In the genomic region with DNA sequence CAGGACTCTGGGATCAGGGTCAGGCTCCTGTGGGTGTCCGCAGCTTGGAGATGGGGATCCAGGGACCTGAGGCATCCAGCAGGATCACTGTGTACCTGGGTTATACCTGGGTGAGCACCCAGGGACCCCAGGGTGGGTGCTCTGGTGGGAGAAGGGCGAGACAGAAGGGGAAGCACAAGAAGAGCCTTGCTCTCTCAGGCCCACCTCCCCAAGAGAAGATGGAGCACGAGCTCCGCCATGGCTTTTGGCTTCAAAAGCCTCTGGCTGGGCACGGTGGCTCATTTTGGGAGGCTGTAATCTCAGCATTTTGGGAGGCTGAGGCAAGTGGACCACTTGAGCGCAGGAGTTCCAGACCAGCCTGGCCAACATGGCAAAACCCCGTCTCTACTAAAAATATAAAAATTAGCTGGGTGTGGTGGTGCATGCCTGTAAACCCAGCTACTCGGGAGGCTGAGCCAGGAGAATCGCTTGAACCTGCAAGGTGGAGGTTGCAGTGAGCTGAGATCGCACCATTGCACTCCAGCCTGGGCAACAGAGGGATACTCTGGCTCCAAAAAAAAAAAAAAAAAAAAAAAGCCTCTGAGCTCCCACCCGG, we compare ENCODE assay signal across 17 cellular contexts. TPM values are rescaled to one million over a fixed set of nuclear protein-coding genes. Genes with fewer than 3 reads are reported as not detected.
DNase-seq lines count a peak whose midpoint lies in the region; ATAC-seq and TF ChIP-seq lines count a peak whose summit lies in the region.
"Had no signal": no experiment of that assay in that cellular context is flagged by ENCODE, and none has a peak within 500 bp of the region (broad histone marks: within the 10 kb centered on the region; RNA-seq: fewer than 3 reads in every experiment).

No MANE protein-coding gene starts in this region.

- TF ChIP-seq CTCF in natural killer cell (IDR thresholded peaks at IDR 0.05) = no peak
- no peak for TF ChIP-seq CTCF in coronary artery (IDR thresholded peaks at IDR 0.05)
- no peak for TF ChIP-seq CTCF in right lobe of liver (IDR thresholded peaks at IDR 0.05)

- H3K27ac Mint-ChIP-seq in natural killer cell treated with Interleukin-12 subunit alpha and Interleukin-12 subunit beta and Interleukin-15 and Interleukin-18, amount 100 ng/mL, for 72 hours = no peak overlapping the region
- no peak overlapping the region for H3K27ac Mint-ChIP-seq in natural killer cell
- H3K27ac Mint-ChIP-seq: CD14-positive monocyte, HFFc6 had no signal

- H3K36me3 Mint-ChIP-seq in natural killer cell treated with Interleukin-12 subunit alpha and Interleukin-12 subunit beta and Interleukin-15 and Interleukin-18, amount 100 ng/mL, for 72 hours = no peaks in the 10 kb centered on the region
- H3K36me3 Mint-ChIP-seq in natural killer cell = no peaks in the 10 kb centered on the region
- H3K36me3 Mint-ChIP-seq: CD14-positive monocyte; CD4-positive, alpha-beta memory T cell had no signal

- H3K36me3 ChIP-seq in right lobe of liver (no peaks in the 10 kb centered on the region), GM23248 (ENCODE audit: low read depth) (no peaks in the 10 kb centered on the region)
- H3K36me3 ChIP-seq: BLaER1 had no signal

- H3K4me1 ChIP-seq in right lobe of liver (peaks cover 0 to 29% (median 8%) of the 10 kb centered on the region in 4 donors), GM23248 (ENCODE audit: insufficient read depth) (no peaks in the 10 kb centered on the region)

- H3K9me3 ChIP-seq in right lobe of liver = no peaks in the 10 kb centered on the region
- H3K9me3 ChIP-seq in GM23248 (ENCODE audit: low read depth) = no peaks in the 10 kb centered on the region
- H3K9me3 ChIP-seq: BLaER1 had no signal

- in situ Hi-C loops in GM23248 (cut with MboI) = no loop called here

- H3K4me3 ChIP-seq in coronary artery (no peak overlapping the region), right lobe of liver (no peak overlapping the region), GM23248 (no peak overlapping the region)
- H3K4me3 ChIP-seq: BLaER1 had no signal

- no peak for ATAC-seq in natural killer cell treated with Interleukin-12 subunit alpha and Interleukin-12 subunit beta and Interleukin-15 and Interleukin-18, amount 100 ng/mL, for 72 hours
- ATAC-seq in natural killer cell (no peak), right lobe of liver (no peak)
- ATAC-seq: HCT116 had no signal

- DNase-seq in natural killer cell treated with Interleukin-12 subunit alpha and Interleukin-12 subunit beta and Interleukin-15 and Interleukin-18, amount 100 ng/mL, for 72 hours (ENCODE audit: low spot score) = peak; percentile 49
- DNase-seq in natural killer cell = no peak
- peak; percentile 57 for DNase-seq in coronary artery (ENCODE audit: low spot score)
- DNase-seq in right lobe of liver = no peak
- no peak for DNase-seq in stimulated activated naive CD4-positive, alpha-beta T cell (lab: John Stamatoyannopoulos, UW)
- DNase-seq in SIG-M5 (lab: John Stamatoyannopoulos, UW) = no peak
- DNase-seq in GM23248 = no peak
- DNase-seq: Calu3; CD4-positive, alpha-beta memory T cell; DMS79 treated with DMSO at 0.1 percent for 48 hours; GF-D8; GOT3; HFFc6 had no signal

- H3K4me2 ChIP-seq in GM23248 (ENCODE audit: unreplicated experiment) = no peak overlapping the region
- H3K4me2 ChIP-seq: BLaER1 had no signal

- H3K27ac ChIP-seq in coronary artery (no peak overlapping the region), right lobe of liver (peak overlapping the region in 2 of 3 donors; percentile 88 to 91), GM23248 (no peak overlapping the region)
- H3K27ac ChIP-seq: BLaER1 had no signal

- no peak for TF ChIP-seq POLR2A in right lobe of liver (IDR thresholded peaks at IDR 0.05)

- no peaks in the 10 kb centered on the region for H3K27me3 Mint-ChIP-seq in natural killer cell treated with Interleukin-12 subunit alpha and Interleukin-12 subunit beta and Interleukin-15 and Interleukin-18, amount 100 ng/mL, for 72 hours
- H3K27me3 Mint-ChIP-seq in natural killer cell (ENCODE audit: low read depth in 2 of 2) = no peaks in the 10 kb centered on the region

- H3K79me2 ChIP-seq in GM23248 (ENCODE audit: insufficient read depth) = no peaks in the 10 kb centered on the region

- H3K27me3 ChIP-seq in right lobe of liver (no peaks in the 10 kb centered on the region), GM23248 (replicated peaks; ENCODE audit: insufficient read depth) (peaks cover 10% of the 10 kb centered on the region)
- H3K27me3 ChIP-seq: BLaER1 had no signal

- H3K9me3 Mint-ChIP-seq in natural killer cell treated with Interleukin-12 subunit alpha and Interleukin-12 subunit beta and Interleukin-15 and Interleukin-18, amount 100 ng/mL, for 72 hours = no peaks in the 10 kb centered on the region
- H3K9me3 Mint-ChIP-seq in natural killer cell = no peaks in the 10 kb centered on the region
- H3K9me3 Mint-ChIP-seq: HFFc6 had no signal

- H3K9ac ChIP-seq in GM23248 = no peak overlapping the region
- H3K9ac ChIP-seq: BLaER1 had no signal

- intact Hi-C loops in natural killer cell (cut with micrococcal nuclease) (no loop called here), right lobe of liver (cut with DNase I) (no loop called here)

- H3F3A ChIP-seq in GM23248 (ENCODE audit: insufficient read depth) = no peaks in the 10 kb centered on the region

- H3K4me3 Mint-ChIP-seq in natural killer cell treated with Interleukin-12 subunit alpha and Interleukin-12 subunit beta and Interleukin-15 and Interleukin-18, amount 100 ng/mL, for 72 hours = no peak overlapping the region
- H3K4me3 Mint-ChIP-seq in natural killer cell = no peak overlapping the region
- H3K4me3 Mint-ChIP-seq: CD14-positive monocyte; CD4-positive, alpha-beta memory T cell; HFFc6 had no signal

- 64% methylated on average over 11 of the region's 11 CpGs for WGBS in right lobe of liver (ENCODE audit: insufficient coverage, low coverage, low lambda C conversion rate, missing lambda C conversion rate)
- WGBS in GM23248 (ENCODE audit: low coverage in 1 of 2, low lambda C conversion rate in 2 of 2, missing lambda C conversion rate in 2 of 2), 2 experiments = 54 to 63% methylated on average over 11 of the region's 11 CpGs

- no peak overlapping the region for H2AFZ ChIP-seq in GM23248

- peaks cover 7 to 10% of the 10 kb centered on the region in 2 donors for H3K4me1 Mint-ChIP-seq in natural killer cell treated with Interleukin-12 subunit alpha and Interleukin-12 subunit beta and Interleukin-15 and Interleukin-18, amount 100 ng/mL, for 72 hours (ENCODE audit: low read depth in 2 of 2)
- no peaks in the 10 kb centered on the region for H3K4me1 Mint-ChIP-seq in natural killer cell
- H3K4me1 Mint-ChIP-seq: CD14-positive monocyte; CD4-positive, alpha-beta memory T cell had no signal

- H3K9me2 ChIP-seq in GM23248 (ENCODE audit: insufficient read depth) = no peaks in the 10 kb centered on the region

- H4K20me1 ChIP-seq in GM23248 (ENCODE audit: insufficient read depth) = no peaks in the 10 kb centered on the region
- H4K20me1 ChIP-seq: BLaER1 had no signal

RNA-seq across cellular contexts. Expression of a gene that starts 8.9 kb away (rescaled TPM):
- total RNA-seq in natural killer cell treated with Interleukin-12 subunit alpha and Interleukin-12 subunit beta and Interleukin-15 and Interleukin-18, amount 100 ng/mL, for 72 hours = not detected
- total RNA-seq in natural killer cell = under 1 TPM in 1 of 3 donors, not detected in 2; 0.33 TPM
- under 1 TPM; 0.06 to 0.37 (median 0.19) TPM for total RNA-seq in right lobe of liver
- total RNA-seq in GM23248 (2014; rRNA removed; shearing (Covaris generic)) = not detected in 2 replicates
- polyA plus RNA-seq in GM23248 (2016; fragmentation: Nextera tagmentation; extraction: Ambion mirVana) = not detected in 2 replicates
- total RNA-seq: A172; Calu3; CD4-positive, alpha-beta memory T cell; HFFc6 had no signal
- polyA plus RNA-seq: CD4-positive, alpha-beta memory T cell had no signal

RNA-seq across cellular contexts. Expression of a gene that starts 32.1 kb away (rescaled TPM):
- 10 to 100 TPM; 33.7 to 65.3 TPM for total RNA-seq in natural killer cell treated with Interleukin-12 subunit alpha and Interleukin-12 subunit beta and Interleukin-15 and Interleukin-18, amount 100 ng/mL, for 72 hours
- total RNA-seq in natural killer cell (10 to 100 TPM; 23.6 to 34.3 (median 29.7) TPM), right lobe of liver (10 to 100 TPM in 2 of 6 experiments, 1 to 10 TPM in 4; 5.6 to 17.5 (median 8.5) TPM)
- total RNA-seq in GM23248 (2014; rRNA removed; shearing (Covaris generic)) = 20.2 and 27.9 TPM in 2 replicates
- 18.1 and 19.3 TPM in 2 replicates for polyA plus RNA-seq in GM23248 (2016; fragmentation: Nextera tagmentation; extraction: Ambion mirVana)

RNA-seq across cellular contexts. Expression of a gene that starts 35.4 kb away (rescaled TPM):
- total RNA-seq in natural killer cell treated with Interleukin-12 subunit alpha and Interleukin-12 subunit beta and Interleukin-15 and Interleukin-18, amount 100 ng/mL, for 72 hours = 10 to 100 TPM; 25.4 to 28.9 TPM
- total RNA-seq in natural killer cell (10 to 100 TPM; 16.6 to 57.3 (median 20.7) TPM), right lobe of liver (1 to 10 TPM in 1 of 6 experiments, under 1 TPM in 5; 0.37 to 1.6 (median 0.83) TPM)
- not detected in 2 replicates for total RNA-seq in GM23248 (2014; rRNA removed; shearing (Covaris generic))
- not detected in 2 replicates for polyA plus RNA-seq in GM23248 (2016; fragmentation: Nextera tagmentation; extraction: Ambion mirVana)
- total RNA-seq: A172; Calu3; CD4-positive, alpha-beta memory T cell; HFFc6 had no signal
- polyA plus RNA-seq: CD4-positive, alpha-beta memory T cell had no signal

Comparison
In these comparisons a context has a peak if more than half of its experiments do, and no peak if none do; other contexts are left out.
1. DNase-seq: peak in natural killer cell treated with Interleukin-12 subunit alpha and Interleukin-12 subunit beta and Interleukin-15 and Interleukin-18, amount 100 ng/mL, for 72 hours (single experiment) and coronary artery (single experiment); none in natural killer cell (single experiment), right lobe of liver (0 of 3), stimulated activated naive CD4-positive, alpha-beta T cell (0 of 6), SIG-M5 (single experiment) and GM23248 (single experiment).
2. H3K27ac ChIP-seq: peak in right lobe of liver (2 of 3); none in coronary artery (0 of 2) and GM23248 (single experiment).
3. RNA of a gene that starts 35.4 kb away (total RNA-seq): 25.4 to 28.9 TPM in natural killer cell treated with Interleukin-12 subunit alpha and Interleukin-12 subunit beta and Interleukin-15 and Interleukin-18, amount 100 ng/mL, for 72 hours and 16.6 to 57.3 TPM in natural killer cell; 0.37 to 1.6 TPM in right lobe of liver and not detected in GM23248; every median in the first group is over 4 times any median in the second.